ENCODE assay signal across 9 cellular contexts in genomic region chr2:199462167-199462976, GRCh38. TPM values are rescaled to one million over a fixed set of nuclear protein-coding genes. Genes with fewer than 3 reads are reported as not detected.
A peak's percentile ranks its signal among the peaks of the same experiment; 100 is the strongest.
DNase-seq lines count a peak whose midpoint lies in the region; ATAC-seq and TF ChIP-seq lines count a peak whose summit lies in the region.
"Had no signal": no experiment of that assay in that cellular context is flagged by ENCODE, and none has a peak within 500 bp of the region (broad histone marks: within the 10 kb centered on the region; RNA-seq: fewer than 3 reads in every experiment).

No MANE protein-coding gene starts in this region.

- TF ChIP-seq CTCF in astrocyte of the spinal cord (IDR thresholded peaks at IDR 0.05; ENCODE audit: low read depth, low read length) (no peak), lower lobe of right lung (IDR thresholded peaks at IDR 0.05) (no peak), transverse colon (IDR thresholded peaks at IDR 0.05) (no peak), stomach (IDR thresholded peaks at IDR 0.05) (no peak)

- H3K4me1 Mint-ChIP-seq in activated naive CD8-positive, alpha-beta T cell (ENCODE audit: low read depth): peaks cover 25% of the 10 kb centered on the region
- H3K4me1 Mint-ChIP-seq in activated naive CD8-positive, alpha-beta T cell treated with anti-CD3 and anti-CD28 coated beads for 36 hours: peaks cover 24% of the 10 kb centered on the region

- TF ChIP-seq EP300 in transverse colon (IDR thresholded peaks at IDR 0.05; ENCODE audit: low read depth) (no peak), stomach (IDR thresholded peaks at IDR 0.05) (no peak)

- no peak for TF ChIP-seq POLR2A in transverse colon (IDR thresholded peaks at IDR 0.05)
- no peak for TF ChIP-seq POLR2A in stomach (IDR thresholded peaks at IDR 0.05)

- 11% methylated on average over 40 of the region's 60 CpGs; no CpG with 5 or more reads in 1 of the 2 donors for WGBS in transverse colon (ENCODE audit: low coverage in 1 of 2), 2 donors
- WGBS in stomach, 5 donors: 6 to 19% (median 10%) methylated on average over 36 to 60 of the region's 60 CpGs

- H3K36me3 ChIP-seq in lower lobe of right lung (no peaks in the 10 kb centered on the region), transverse colon (no peaks in the 10 kb centered on the region), stomach (no peaks in the 10 kb centered on the region)

- no peak for DNase-seq in activated naive CD8-positive, alpha-beta T cell treated with anti-CD3 and anti-CD28 coated beads for 36 hours
- DNase-seq in astrocyte of the spinal cord (ENCODE audit: low read depth, low spot score) (no peak), lower lobe of right lung (no peak), transverse colon (no peak), stomach (no peak)
- DNase-seq: NCI-H187 had no signal

- H3K27me3 ChIP-seq in lower lobe of right lung (ENCODE audit: low read depth): peaks cover 82% of the 10 kb centered on the region
- peaks cover 86% of the 10 kb centered on the region for H3K27me3 ChIP-seq in transverse colon
- H3K27me3 ChIP-seq in stomach: peaks cover 52 to 94% (median 86%) of the 10 kb centered on the region in 3 donors

- in situ Hi-C loops in astrocyte of the spinal cord (cut with HindIII; ENCODE audit: low sequenced_read_pairs) (no loop called here), transverse colon (cut with MboI; ENCODE audit: low pct_ligation_motif_present in 1 of 4, low pct_unique_long_range_greater_than_20kb in 1 of 4, low sequenced_read_pairs in 3 of 4) (no loop called here)

- no peak overlapping the region for H3K27ac Mint-ChIP-seq in activated naive CD8-positive, alpha-beta T cell
- H3K27ac Mint-ChIP-seq in activated naive CD8-positive, alpha-beta T cell treated with anti-CD3 and anti-CD28 coated beads for 36 hours: no peak overlapping the region

- intact Hi-C loops in lower lobe of right lung (cut with DNase I) (no loop called here), transverse colon (cut with DNase I; ENCODE audit: low total_unique reads) (no loop called here), stomach (cut with DNase I; ENCODE audit: low total_unique reads) (no loop called here)

- no peaks in the 10 kb centered on the region for H3K36me3 Mint-ChIP-seq in activated naive CD8-positive, alpha-beta T cell
- H3K36me3 Mint-ChIP-seq in activated naive CD8-positive, alpha-beta T cell treated with anti-CD3 and anti-CD28 coated beads for 36 hours: no peaks in the 10 kb centered on the region

- peak overlapping the region; percentile 40 for H3K4me3 Mint-ChIP-seq in activated naive CD8-positive, alpha-beta T cell
- H3K4me3 Mint-ChIP-seq in activated naive CD8-positive, alpha-beta T cell treated with anti-CD3 and anti-CD28 coated beads for 36 hours: no peak overlapping the region

- peak overlapping the region; percentile 37 for H3K4me3 ChIP-seq in astrocyte of the spinal cord (ENCODE audit: low read depth, low read length)
- H3K4me3 ChIP-seq in lower lobe of right lung: peak overlapping the region; percentile 56
- peak overlapping the region; percentile 32 to 98 (median 70) for H3K4me3 ChIP-seq in transverse colon
- H3K4me3 ChIP-seq in stomach: peak overlapping the region in 2 of 4 donors; percentile 47 to 60

- H3K9me3 Mint-ChIP-seq in activated naive CD8-positive, alpha-beta T cell (ENCODE audit: low read depth): no peaks in the 10 kb centered on the region
- H3K9me3 Mint-ChIP-seq in activated naive CD8-positive, alpha-beta T cell treated with anti-CD3 and anti-CD28 coated beads for 36 hours: peaks cover 7% of the 10 kb centered on the region

- H3K27ac ChIP-seq in lower lobe of right lung (no peak overlapping the region), transverse colon (peak overlapping the region; percentile 83 to 90 (median 87)), stomach (no peak overlapping the region)

- peaks cover 39% of the 10 kb centered on the region for H3K27me3 Mint-ChIP-seq in activated naive CD8-positive, alpha-beta T cell
- H3K27me3 Mint-ChIP-seq in activated naive CD8-positive, alpha-beta T cell treated with anti-CD3 and anti-CD28 coated beads for 36 hours: peaks cover 86% of the 10 kb centered on the region

- H3K4me1 ChIP-seq in lower lobe of right lung (peaks cover 42% of the 10 kb centered on the region), transverse colon (peaks cover 6 to 47% (median 26%) of the 10 kb centered on the region in 4 donors), stomach (peaks cover 35 to 60% (median 52%) of the 10 kb centered on the region in 4 donors)

- H3K9me3 ChIP-seq in lower lobe of right lung (no peaks in the 10 kb centered on the region), transverse colon (no peaks in the 10 kb centered on the region), stomach (peaks cover 0 to 21% (median 5%) of the 10 kb centered on the region in 4 donors)

- ATAC-seq in lower lobe of right lung (no peak), HG03354 (IDR thresholded peaks at IDR 0.05; ENCODE audit: poor library complexity, severe bottlenecking, unreplicated experiment) (no peak), HG03039 (IDR thresholded peaks at IDR 0.05; ENCODE audit: unreplicated experiment) (no peak)

RNA-seq across cellular contexts. Expression of gene SATB2, which starts 4.6 kb away (rescaled TPM):
- total RNA-seq in activated naive CD8-positive, alpha-beta T cell treated with anti-CD3 and anti-CD28 coated beads for 36 hours: under 1 TPM; 0.27 to 0.28 TPM
- total RNA-seq in lower lobe of right lung (5.0 TPM), transverse colon (100 to 1,000 TPM; 289 to 316 (median 293) TPM), stomach (100 to 1,000 TPM in 1 of 5 donors, 1 to 10 TPM in 3, under 1 TPM in 1; 0.89 to 184 (median 1.8) TPM)
- polyA plus RNA-seq in stomach: 1 to 10 TPM in 2 of 3 donors, under 1 TPM in 1; 0.50 to 1.2 (median 1.1) TPM

Comparison
In these comparisons a context has a peak if more than half of its experiments do, and no peak if none do; other contexts are left out.
1. H3K27ac ChIP-seq: peak in transverse colon (4 of 4); none in lower lobe of right lung (single experiment) and stomach (0 of 5).